ENCODE assay signal across 14 cellular contexts in genomic region chr16:70701596-70701995, GRCh38. TPM values are rescaled to one million over a fixed set of nuclear protein-coding genes. Genes with fewer than 3 reads are reported as not detected.
DNase-seq lines count a peak whose midpoint lies in the region; ATAC-seq, FAIRE-seq and TF ChIP-seq lines count a peak whose summit lies in the region.
"Had no signal": no experiment of that assay in that cellular context is flagged by ENCODE, and none has a peak within 500 bp of the region (broad histone marks: within the 10 kb centered on the region; RNA-seq: fewer than 3 reads in every experiment).

No MANE protein-coding gene starts in this region.

- H2AFZ ChIP-seq in smooth muscle cell (ENCODE audit: low read depth) = no peak overlapping the region

- H3K27me3 Mint-ChIP-seq in HFFc6 (ENCODE audit: insufficient read depth) = peaks cover 2% of the 10 kb centered on the region; the same call in 1 of the 2 replicates
- no peaks in the 10 kb centered on the region for H3K27me3 Mint-ChIP-seq in activated T-helper 17 cell treated with anti-CD3 and anti-CD28 coated beads, Interleukin-2, amount 50 U/mL, for 72 hours

- H3K4me1 ChIP-seq in liver (ENCODE audit: control insufficient read depth in 4 of 4, insufficient read depth in 4 of 4, low read length in 3 of 4) (peaks cover 11 to 40% (median 27%) of the 10 kb centered on the region in 4 donors), smooth muscle cell (ENCODE audit: low read depth) (peaks cover 10% of the 10 kb centered on the region)

- H3K27ac ChIP-seq in liver (ENCODE audit: low read depth in 1 of 2, low read length in 2 of 2) (no peak overlapping the region), smooth muscle cell (ENCODE audit: low read depth) (peak overlapping the region; percentile 93)
- H3K27ac ChIP-seq: KMS-11, SK-N-MC had no signal

- H3K36me3 ChIP-seq in liver (ENCODE audit: control insufficient read depth in 4 of 4, insufficient read depth in 3 of 4, low read depth in 1 of 4, low read length in 3 of 4) (peaks cover 0 to 2% (median 0%) of the 10 kb centered on the region in 4 donors), smooth muscle cell (ENCODE audit: low read depth) (no peaks in the 10 kb centered on the region)

- FAIRE-seq in D721Med (lab: Jason Lieb, UNC) = no peak

- H3K4me3 Mint-ChIP-seq in HFFc6 = no peak overlapping the region
- H3K4me3 Mint-ChIP-seq in activated T-helper 17 cell treated with anti-CD3 and anti-CD28 coated beads, Interleukin-2, amount 50 U/mL, for 72 hours = no peak overlapping the region

- DNase-seq in HFFc6 (no peak), smooth muscle cell (lab: John Stamatoyannopoulos, UW; ENCODE audit: unreplicated experiment) (no peak), NCI-H187 (lab: John Stamatoyannopoulos, UW) (no peak), D721Med (ENCODE audit: insufficient read length, low spot score) (no peak), NCI-H2107 treated with DMSO at 0.1 percent for 48 hours (lab: John Stamatoyannopoulos, UW; ENCODE audit: unreplicated experiment) (no peak)
- DNase-seq: activated T-cell treated with anti-CD3 and anti-CD28 coated beads, Interleukin-2, amount 50 U/mL, for 48 hours; central memory CD4-positive, alpha-beta T cell; NCI-H2029 treated with DMSO at 0.1 percent for 48 hours; stimulated activated CD8-positive, alpha-beta memory T cell treated with anti-CD3 and anti-CD28 coated beads, Interleukin-4, amount 100 ng/mL, for 48 hours had no signal

- 79% methylated on average over 9 of the region's 9 CpGs for WGBS in liver
- 92% methylated on average over 9 of the region's 9 CpGs for WGBS in smooth muscle cell (ENCODE audit: low lambda C conversion rate)

- H3K4me3 ChIP-seq in liver (ENCODE audit: low read depth in 1 of 3, low read length in 3 of 3) (no peak overlapping the region), smooth muscle cell (no peak overlapping the region)
- H3K4me3 ChIP-seq: SK-N-MC had no signal

- H3K27me3 ChIP-seq in liver (ENCODE audit: control insufficient read depth in 4 of 4, insufficient read depth in 4 of 4, low read length in 3 of 4) = no peaks in the 10 kb centered on the region
- no peaks in the 10 kb centered on the region for H3K27me3 ChIP-seq in smooth muscle cell (ENCODE audit: low read depth)

- no peak for TF ChIP-seq RAD21 in liver (IDR thresholded peaks at IDR 0.05)

- no peaks in the 10 kb centered on the region for H3K79me2 ChIP-seq in smooth muscle cell (ENCODE audit: low read depth)

- peaks cover 9% of the 10 kb centered on the region for H3F3A ChIP-seq in smooth muscle cell (ENCODE audit: low read depth)

- ATAC-seq in activated T-helper 17 cell treated with anti-CD3 and anti-CD28 coated beads, Interleukin-2, amount 50 U/mL, for 72 hours (replicated peaks) = no peak
- no peak for ATAC-seq in HG03097 (IDR thresholded peaks at IDR 0.05; ENCODE audit: low FRiP score, unreplicated experiment)

- H3K4me1 Mint-ChIP-seq in HFFc6 (ENCODE audit: low read depth) = peaks cover 65% of the 10 kb centered on the region
- H3K4me1 Mint-ChIP-seq in activated T-helper 17 cell treated with anti-CD3 and anti-CD28 coated beads, Interleukin-2, amount 50 U/mL, for 72 hours = no peaks in the 10 kb centered on the region

- no peak overlapping the region for H3K4me2 ChIP-seq in smooth muscle cell
- H3K4me2 ChIP-seq: KMS-11 had no signal

- H3K9ac ChIP-seq in liver (ENCODE audit: low read depth in 1 of 2, low read length in 2 of 2) = no peak overlapping the region
- no peak overlapping the region for H3K9ac ChIP-seq in smooth muscle cell (ENCODE audit: low read depth)
- H3K9ac ChIP-seq: KMS-11 had no signal

- H3K9me3 Mint-ChIP-seq in HFFc6 = no peaks in the 10 kb centered on the region
- H3K9me3 Mint-ChIP-seq in activated T-helper 17 cell treated with anti-CD3 and anti-CD28 coated beads, Interleukin-2, amount 50 U/mL, for 72 hours = no peaks in the 10 kb centered on the region

- TF ChIP-seq CTCF in HFFc6 (IDR thresholded peaks at IDR 0.05) (no peak), liver (IDR thresholded peaks at IDR 0.05; ENCODE audit: low read depth, low read length, missing input control) (no peak), smooth muscle cell (IDR thresholded peaks at IDR 0.05; ENCODE audit: borderline replicate concordance, insufficient read depth, poor library complexity, severe bottlenecking) (no peak), D721Med (IDR thresholded peaks at IDR 0.05; ENCODE audit: insufficient read depth, missing control alignments) (no peak)

- H3K27ac Mint-ChIP-seq in HFFc6 = peak overlapping the region; percentile 100
- peak overlapping the region; percentile 71 for H3K27ac Mint-ChIP-seq in activated T-helper 17 cell treated with anti-CD3 and anti-CD28 coated beads, Interleukin-2, amount 50 U/mL, for 72 hours

- peaks cover 8% of the 10 kb centered on the region; the same call in 1 of the 2 replicates for H3K36me3 Mint-ChIP-seq in HFFc6 (ENCODE audit: low read depth)
- peaks cover 6% of the 10 kb centered on the region for H3K36me3 Mint-ChIP-seq in activated T-helper 17 cell treated with anti-CD3 and anti-CD28 coated beads, Interleukin-2, amount 50 U/mL, for 72 hours (ENCODE audit: low read depth)

- no peaks in the 10 kb centered on the region for H4K20me1 ChIP-seq in smooth muscle cell (ENCODE audit: low read depth)

- H3K9me3 ChIP-seq in liver (ENCODE audit: control insufficient read depth in 4 of 4, low read length in 3 of 4) = no peaks in the 10 kb centered on the region
- H3K9me3 ChIP-seq in smooth muscle cell (replicated peaks; ENCODE audit: low read depth) = no peaks in the 10 kb centered on the region

TF ChIP-seq in liver, 16 proteins besides CTCF, POLR2A, EP300 and RAD21:
- TF ChIP-seq EGR1 (IDR thresholded peaks at IDR 0.05; ENCODE audit: low read depth in 2 of 2) = no peak
- peak; percentile 67 for TF ChIP-seq MAX (IDR thresholded peaks at IDR 0.05)
- TF ChIP-seq FOXA1 (IDR thresholded peaks at IDR 0.05) = no peak
- no peak for TF ChIP-seq JUND (IDR thresholded peaks at IDR 0.05)
- no peak for TF ChIP-seq YY1 (IDR thresholded peaks at IDR 0.05)

RNA-seq across cellular contexts. Expression of gene MTSS2, which starts 15.7 kb away (rescaled TPM):
- total RNA-seq in HFFc6 (2021; fragmentation: NEBNext Ultra II Directional; extraction: Animal tissue kit (Norgen Biotek cat#: 25700)) = 10 to 100 TPM; 82.0 to 96.1 (median 86.5) TPM
- total RNA-seq in activated T-helper 17 cell treated with anti-CD3 and anti-CD28 coated beads, Interleukin-2, amount 50 U/mL, for 72 hours = under 1 TPM; 0.11 to 0.67 TPM
- total RNA-seq in liver (10 to 100 TPM; 26.7 to 45.1 TPM), smooth muscle cell (19.5 and 27.1 TPM in 2 replicates)
- polyA plus RNA-seq in liver (10 to 100 TPM in 1 of 2 donors, 1 to 10 TPM in 1; 3.8 to 95.7 TPM), smooth muscle cell (4.2 and 8.7 TPM in 2 replicates)

RNA-seq across cellular contexts. Expression of gene IL34, which starts 55.2 kb away (rescaled TPM):
- total RNA-seq in HFFc6 (2021; fragmentation: NEBNext Ultra II Directional; extraction: Animal tissue kit (Norgen Biotek cat#: 25700)) = under 1 TPM in 2 of 6 experiments, not detected in 4; 0.09 TPM
- total RNA-seq in activated T-helper 17 cell treated with anti-CD3 and anti-CD28 coated beads, Interleukin-2, amount 50 U/mL, for 72 hours = not detected
- total RNA-seq in liver = under 1 TPM; 0.25 to 0.93 TPM
- under 1 TPM; 0.40 to 0.43 TPM for polyA plus RNA-seq in liver
- total RNA-seq in smooth muscle cell = not detected in 2 replicates
- polyA plus RNA-seq in smooth muscle cell = 0.49 and 1.2 TPM in 2 replicates

Comparison
In these comparisons a context has a peak if more than half of its experiments do, and no peak if none do; other contexts are left out.
1. RNA of gene MTSS2, which starts 15.7 kb away (total RNA-seq): 82.0 to 96.1 TPM in HFFc6, 26.7 to 45.1 TPM in liver and 19.5 to 27.1 TPM in smooth muscle cell; 0.11 to 0.67 TPM in activated T-helper 17 cell treated with anti-CD3 and anti-CD28 coated beads, Interleukin-2, amount 50 U/mL, for 72 hours; every median in the first group is over 10 times any median in the second.